Comparison of ENCODE assay signal across 8 cellular contexts in the genomic region with DNA sequence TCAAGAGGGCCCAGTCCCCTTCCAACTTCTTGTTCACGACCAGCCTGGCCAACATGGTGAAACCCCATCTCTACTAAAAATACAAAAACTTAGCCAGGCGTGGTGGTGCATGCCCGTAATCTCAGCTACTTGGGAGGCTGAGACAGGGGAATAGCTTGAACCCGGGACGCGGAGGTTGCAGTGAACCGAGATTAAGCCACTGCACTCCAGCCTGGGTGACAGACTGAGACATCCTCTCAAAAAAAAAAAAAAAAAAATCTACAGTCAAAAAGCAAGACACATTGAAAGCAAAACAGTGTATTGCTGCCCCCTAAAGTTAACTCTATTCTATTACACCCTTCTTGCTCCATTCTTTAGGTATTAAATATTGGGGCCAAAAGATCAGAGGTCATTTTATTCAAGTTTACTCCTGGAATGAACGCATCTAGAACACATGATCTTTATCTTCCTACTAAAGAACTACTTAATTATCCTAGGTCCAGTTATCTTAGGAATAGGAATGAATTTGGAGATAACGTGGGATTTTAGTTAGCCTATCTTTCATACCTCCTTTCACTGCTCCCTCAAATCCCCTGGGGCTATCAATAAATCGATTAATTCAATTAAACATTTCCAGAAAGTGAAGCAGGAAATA. TPM values are rescaled to one million over a fixed set of nuclear protein-coding genes. Genes with fewer than 3 reads are reported as not detected.
A peak's percentile ranks its signal among the peaks of the same experiment; 100 is the strongest.
DNase-seq lines count a peak whose midpoint lies in the region; ATAC-seq and TF ChIP-seq lines count a peak whose summit lies in the region.

No MANE protein-coding gene starts in this region.

- peak; percentile 59 for TF ChIP-seq CTCF in retinal pigment epithelial cell (conservative IDR thresholded peaks at IDR 0.05; ENCODE audit: low read depth, low read length)

- DNase-seq in NCI-H2029 (lab: John Stamatoyannopoulos, UW), result peak; percentile 14
- DNase-seq in NCI-H2029 treated with DMSO at 0.1 percent for 48 hours (lab: John Stamatoyannopoulos, UW), result no peak
- peak; percentile 44 for DNase-seq in NCI-H1092 treated with DMSO at 0.1 percent for 48 hours (lab: John Stamatoyannopoulos, UW)
- DNase-seq in activated CD4-positive, alpha-beta T cell treated with anti-CD3 and anti-CD28 coated beads, Interleukin-2, amount 10 ng/mL, durations not matched to agents 7 days and 5 days, result peak; percentile 39
- DNase-seq in fibroblast of the conjunctiva (ENCODE audit: low read depth), result peak; percentile 60
- DNase-seq in retinal pigment epithelial cell (ENCODE audit: low read depth), result no peak
- DNase-seq in 8988T, result no peak

- POLR2A ChIA-PET in activated CD4-positive, alpha-beta T cell treated with anti-CD3 and anti-CD28 coated beads, Interleukin-2, amount 10 ng/mL, durations not matched to agents 7 days and 5 days (lab: Charles Lee), result no interaction called here

- CTCF ChIA-PET in activated CD4-positive, alpha-beta T cell treated with anti-CD3 and anti-CD28 coated beads, Interleukin-2, amount 10 ng/mL, durations not matched to agents 7 days and 5 days (lab: Charles Lee), result interaction anchor here (0.6 to 1.2 kb wide), 4 partner anchors 9 to 247 kb away, joined by 3 to 6 read pairs (median 3); no protein-coding TSS in a partner anchor

- no peaks in the 10 kb centered on the region for H3K9me3 Mint-ChIP-seq in activated CD4-positive, alpha-beta T cell treated with anti-CD3 and anti-CD28 coated beads, Interleukin-2, amount 10 ng/mL, durations not matched to agents 7 days and 5 days

- H3K4me3 Mint-ChIP-seq in activated CD4-positive, alpha-beta T cell treated with anti-CD3 and anti-CD28 coated beads, Interleukin-2, amount 10 ng/mL, durations not matched to agents 7 days and 5 days, result peak overlapping the region; percentile 99

- H3K27ac Mint-ChIP-seq in activated CD4-positive, alpha-beta T cell treated with anti-CD3 and anti-CD28 coated beads, Interleukin-2, amount 10 ng/mL, durations not matched to agents 7 days and 5 days, result peak overlapping the region; percentile 64

- peaks cover 45% of the 10 kb centered on the region for H3K36me3 Mint-ChIP-seq in activated CD4-positive, alpha-beta T cell treated with anti-CD3 and anti-CD28 coated beads, Interleukin-2, amount 10 ng/mL, durations not matched to agents 7 days and 5 days (ENCODE audit: low read depth)

- peaks cover 50% of the 10 kb centered on the region for H3K4me1 Mint-ChIP-seq in activated CD4-positive, alpha-beta T cell treated with anti-CD3 and anti-CD28 coated beads, Interleukin-2, amount 10 ng/mL, durations not matched to agents 7 days and 5 days

- peak; percentile 22 for ATAC-seq in GM21360 (IDR thresholded peaks at IDR 0.05; ENCODE audit: unreplicated experiment)

- no peak overlapping the region for H3K4me3 ChIP-seq in retinal pigment epithelial cell (ENCODE audit: low read length)

- H3K27me3 Mint-ChIP-seq in activated CD4-positive, alpha-beta T cell treated with anti-CD3 and anti-CD28 coated beads, Interleukin-2, amount 10 ng/mL, durations not matched to agents 7 days and 5 days, result no peaks in the 10 kb centered on the region

RNA-seq across cellular contexts. Expression of gene ATG12, which starts 2.4 kb away (rescaled TPM):
- 10 to 100 TPM; 44.5 to 48.2 TPM for total RNA-seq in activated CD4-positive, alpha-beta T cell treated with anti-CD3 and anti-CD28 coated beads, Interleukin-2, amount 10 ng/mL, durations not matched to agents 7 days and 5 days

RNA-seq across cellular contexts. Expression of gene AP3S1, which starts 2.7 kb away (rescaled TPM):
- total RNA-seq in activated CD4-positive, alpha-beta T cell treated with anti-CD3 and anti-CD28 coated beads, Interleukin-2, amount 10 ng/mL, durations not matched to agents 7 days and 5 days, result 10 to 100 TPM; 68.8 to 74.0 TPM

RNA-seq across cellular contexts. Expression of gene CDO1, which starts 22.5 kb away (rescaled TPM):
- total RNA-seq in activated CD4-positive, alpha-beta T cell treated with anti-CD3 and anti-CD28 coated beads, Interleukin-2, amount 10 ng/mL, durations not matched to agents 7 days and 5 days, result not detected

Comparison
In these comparisons a context has a peak if more than half of its experiments do, and no peak if none do; other contexts are left out.
1. DNase-seq: peak in NCI-H2029 (single experiment), NCI-H1092 treated with DMSO at 0.1 percent for 48 hours (single experiment), activated CD4-positive, alpha-beta T cell treated with anti-CD3 and anti-CD28 coated beads, Interleukin-2, amount 10 ng/mL, durations not matched to agents 7 days and 5 days (single experiment) and fibroblast of the conjunctiva (single experiment); none in NCI-H2029 treated with DMSO at 0.1 percent for 48 hours (single experiment), retinal pigment epithelial cell (single experiment) and 8988T (single experiment).